Comparison of ENCODE assay signal across 11 cellular contexts in genomic region chr17:78529871-78530670, GRCh38. TPM values are rescaled to one million over a fixed set of nuclear protein-coding genes. Genes with fewer than 3 reads are reported as not detected.
DNase-seq lines count a peak whose midpoint lies in the region; ATAC-seq lines count a peak whose summit lies in the region.
"Had no signal": no experiment of that assay in that cellular context is flagged by ENCODE, and none has a peak within 500 bp of the region (broad histone marks: within the 10 kb centered on the region; RNA-seq: fewer than 3 reads in every experiment).

No MANE protein-coding gene starts in this region.

- no peak overlapping the region for H3K27ac Mint-ChIP-seq in activated naive CD8-positive, alpha-beta T cell treated with anti-CD3 and anti-CD28 coated beads, Interleukin-2, amount 50 U/mL, for 24 hours

- DNase-seq in Ammon's horn (ENCODE audit: low spot score): peak; percentile 37
- DNase-seq in NCI-H146 treated with DMSO at 0.1 percent for 48 hours (lab: John Stamatoyannopoulos, UW; ENCODE audit: unreplicated experiment): peak; percentile 63
- DNase-seq in NCI-H748 treated with DMSO at 0.1 percent for 48 hours (lab: John Stamatoyannopoulos, UW): peak; percentile 69
- peak; percentile 45 for DNase-seq in islet precursor cell
- DNase-seq in activated naive CD8-positive, alpha-beta T cell treated with anti-CD3 and anti-CD28 coated beads, Interleukin-2, amount 50 U/mL, for 24 hours: no peak
- DNase-seq in left ventricle myocardium superior: no peak
- DNase-seq in kidney glomerular epithelial cell (lab: John Stamatoyannopoulos, UW): no peak
- DNase-seq: activated T-cell treated with anti-CD3 and anti-CD28 coated beads for 4 hours had no signal

- intact Hi-C loops in left ventricle myocardium superior (cut with micrococcal nuclease): no loop called here

- H3K36me3 Mint-ChIP-seq in activated naive CD8-positive, alpha-beta T cell treated with anti-CD3 and anti-CD28 coated beads, Interleukin-2, amount 50 U/mL, for 24 hours (ENCODE audit: low read depth): no peaks in the 10 kb centered on the region

- peaks cover 13% of the 10 kb centered on the region for H3K4me1 Mint-ChIP-seq in activated naive CD8-positive, alpha-beta T cell treated with anti-CD3 and anti-CD28 coated beads, Interleukin-2, amount 50 U/mL, for 24 hours

- no peak overlapping the region for H3K4me3 Mint-ChIP-seq in activated naive CD8-positive, alpha-beta T cell treated with anti-CD3 and anti-CD28 coated beads, Interleukin-2, amount 50 U/mL, for 24 hours

- ATAC-seq in GM18519 (IDR thresholded peaks at IDR 0.05; ENCODE audit: low FRiP score, unreplicated experiment): no peak
- no peak for ATAC-seq in activated naive CD8-positive, alpha-beta T cell treated with anti-CD3 and anti-CD28 coated beads, Interleukin-2, amount 50 U/mL, for 24 hours
- ATAC-seq in left ventricle myocardium superior: no peak
- ATAC-seq: Right ventricle myocardium inferior had no signal

- no peaks in the 10 kb centered on the region for H3K27me3 Mint-ChIP-seq in activated naive CD8-positive, alpha-beta T cell treated with anti-CD3 and anti-CD28 coated beads, Interleukin-2, amount 50 U/mL, for 24 hours

- H3K9me3 Mint-ChIP-seq in activated naive CD8-positive, alpha-beta T cell treated with anti-CD3 and anti-CD28 coated beads, Interleukin-2, amount 50 U/mL, for 24 hours: no peaks in the 10 kb centered on the region

RNA-seq across cellular contexts. Expression of gene DNAH17, which starts 47.1 kb away (rescaled TPM):
- total RNA-seq in left ventricle myocardium superior: not detected
- total RNA-seq: MCF 10A, Right ventricle myocardium inferior had no signal

Comparison
In these comparisons a context has a peak if more than half of its experiments do, and no peak if none do; other contexts are left out.
1. DNase-seq: peak in Ammon's horn (single experiment), NCI-H146 treated with DMSO at 0.1 percent for 48 hours (single experiment), NCI-H748 treated with DMSO at 0.1 percent for 48 hours (single experiment) and islet precursor cell (single experiment); none in activated naive CD8-positive, alpha-beta T cell treated with anti-CD3 and anti-CD28 coated beads, Interleukin-2, amount 50 U/mL, for 24 hours (single experiment), left ventricle myocardium superior (single experiment) and kidney glomerular epithelial cell (single experiment).